Comparison of ENCODE assay signal across 8 cellular contexts in genomic region chr14:49853158-49853477, GRCh38. TPM values are rescaled to one million over a fixed set of nuclear protein-coding genes. Genes with fewer than 3 reads are reported as not detected.
DNase-seq lines count a peak whose midpoint lies in the region; FAIRE-seq and TF ChIP-seq lines count a peak whose summit lies in the region.

No MANE protein-coding gene starts in this region.

- peak overlapping the region; percentile 80; the same call in 1 of the 2 replicates for H2BK20ac ChIP-seq in H1 (ENCODE audit: low read length)

- H3K9me3 ChIP-seq in Karpas-422 (ENCODE audit: low read length) (no peaks in the 10 kb centered on the region), H1 (ENCODE audit: insufficient read depth in 2 of 2, low read depth in 1 of 2, low read length in 1 of 2) (no peaks in the 10 kb centered on the region), neural progenitor cell (ENCODE audit: low read depth) (no peaks in the 10 kb centered on the region)

- no peak for TF ChIP-seq RAD21 in H1 (IDR thresholded peaks at IDR 0.05 in 1 of 2, conservative IDR thresholded peaks at IDR 0.05 in 1 of 2; ENCODE audit: low read depth in 2 of 2, low read length in 2 of 2)

- TF ChIP-seq CTCF in H1 (IDR thresholded peaks at IDR 0.05; ENCODE audit: control extremely low read depth in 1 of 3, insufficient read depth in 1 of 3, low read depth in 1 of 3, low read length in 3 of 3) (no peak), neural progenitor cell (IDR thresholded peaks at IDR 0.05) (no peak)

- peaks cover 44% of the 10 kb centered on the region for H3K4me1 ChIP-seq in Karpas-422 (ENCODE audit: low read length)
- no peaks in the 10 kb centered on the region for H3K4me1 ChIP-seq in H1 (replicated peaks in 1 of 4; ENCODE audit: control insufficient read depth in 3 of 4, insufficient read depth in 4 of 4, low read length in 3 of 4)
- peaks cover 10% of the 10 kb centered on the region for H3K4me1 ChIP-seq in neural progenitor cell

- H3K36me3 ChIP-seq in Karpas-422 (ENCODE audit: insufficient read depth, low read length) (peaks cover 23% of the 10 kb centered on the region; the same call in 1 of the 2 replicates), H1 (ENCODE audit: control insufficient read depth in 2 of 4, insufficient read depth in 4 of 4, low read length in 3 of 4) (peaks cover 0 to 16% (median 7%) of the 10 kb centered on the region in 4 experiments; a peak in 4 of 8 replicates), neural progenitor cell (peaks cover 7% of the 10 kb centered on the region)

- peaks cover 32% of the 10 kb centered on the region for H3K4me1 Mint-ChIP-seq in activated CD4-positive, alpha-beta T cell treated with anti-CD3 and anti-CD28 coated beads, Interleukin-2, amount 10 ng/mL, durations not matched to agents 24 days and 14 days
- H3K4me1 Mint-ChIP-seq in neural progenitor cell: peaks cover 15% of the 10 kb centered on the region

- H4K8ac ChIP-seq in H1 (ENCODE audit: extremely low read depth, insufficient read depth, low read length): no peak overlapping the region

- no peak overlapping the region for H3K23ac ChIP-seq in H1 (ENCODE audit: insufficient read length)

- peak overlapping the region; percentile 76 for H2AFZ ChIP-seq in Karpas-422 (ENCODE audit: low read length)
- H2AFZ ChIP-seq in H1 (ENCODE audit: low read length): peak overlapping the region; percentile 98
- H2AFZ ChIP-seq in neural progenitor cell (replicated peaks): peak overlapping the region; percentile 99

- no peaks in the 10 kb centered on the region for H3K27me3 Mint-ChIP-seq in activated CD4-positive, alpha-beta T cell treated with anti-CD3 and anti-CD28 coated beads, Interleukin-2, amount 10 ng/mL, durations not matched to agents 24 days and 14 days
- no peaks in the 10 kb centered on the region for H3K27me3 Mint-ChIP-seq in neural progenitor cell (ENCODE audit: insufficient read depth, low read depth)

- peaks cover 20% of the 10 kb centered on the region for H3F3A ChIP-seq in neural progenitor cell (ENCODE audit: low read depth)

- no peak overlapping the region for H3K56ac ChIP-seq in H1 (replicated peaks; ENCODE audit: insufficient read length, low read depth, low read length)

- CTCF ChIA-PET in H1 (lab: Charles Lee; ENCODE audit: partially characterized antibody): interaction anchor here (0.5 to 5.9 kb wide), 26 partner anchors 8 to 540 kb away, joined by 3 to 79 read pairs (median 3); partner anchors contain the start of genes DNAAF2, KLHDC2 and POLE2

- FAIRE-seq in H1 (lab: Jason Lieb, UNC): no peak
- FAIRE-seq in H54 (lab: Jason Lieb, UNC): no peak

- POLR2A ChIA-PET in H1 (lab: Charles Lee; ENCODE audit: partially characterized antibody): interaction anchor here (1.1 to 2.1 kb wide), 13 partner anchors 10 to 378 kb away, joined by 3 to 39 read pairs (median 6); partner anchors contain the start of genes KLHDC2, LRR1, SOS2 and VCPKMT

- peaks cover 2% of the 10 kb centered on the region; the same call in 1 of the 2 replicates for H3K23me2 ChIP-seq in H1 (ENCODE audit: low read depth, low read length)

- H4K5ac ChIP-seq in H1 (ENCODE audit: insufficient read length, low read depth, low read length): no peak overlapping the region

- no peaks in the 10 kb centered on the region for H3K27me3 ChIP-seq in Karpas-422 (ENCODE audit: low read length)
- H3K27me3 ChIP-seq in H1 (replicated peaks in 1 of 4; ENCODE audit: control insufficient read depth in 3 of 4, extremely low read depth in 1 of 4, insufficient read depth in 3 of 4, low read length in 3 of 4): no peaks in the 10 kb centered on the region
- no peaks in the 10 kb centered on the region for H3K27me3 ChIP-seq in neural progenitor cell

- no peak overlapping the region; the same call in 1 of the 2 replicates for H2BK12ac ChIP-seq in H1 (ENCODE audit: low read depth, low read length)

- no peak overlapping the region; the same call in 1 of the 2 replicates for H2BK5ac ChIP-seq in H1 (ENCODE audit: low read depth, low read length)

- no peak overlapping the region; the same call in 1 of the 2 replicates for H3K18ac ChIP-seq in H1 (ENCODE audit: extremely low read depth, low read length)

- H3K9ac ChIP-seq in Karpas-422 (ENCODE audit: low read length) (peak overlapping the region; percentile 82), H1 (replicated peaks in 1 of 4; ENCODE audit: extremely low read depth in 1 of 4, low read depth in 3 of 4, low read length in 3 of 4) (peak overlapping the region in 1 of 4 experiments; percentile 92; a peak in 2 of 7 replicates), neural progenitor cell (no peak overlapping the region)

- no peaks in the 10 kb centered on the region for H3K79me1 ChIP-seq in H1 (ENCODE audit: low read depth, low read length)

- H3K14ac ChIP-seq in H1 (ENCODE audit: insufficient read length): no peak overlapping the region

- H3K36me3 Mint-ChIP-seq in activated CD4-positive, alpha-beta T cell treated with anti-CD3 and anti-CD28 coated beads, Interleukin-2, amount 10 ng/mL, durations not matched to agents 24 days and 14 days (ENCODE audit: low read depth): peaks cover 21% of the 10 kb centered on the region
- peaks cover 8% of the 10 kb centered on the region for H3K36me3 Mint-ChIP-seq in neural progenitor cell

- no peak overlapping the region for H3K4ac ChIP-seq in H1 (replicated peaks; ENCODE audit: insufficient read length, low read depth, low read length)

- WGBS in H1 (ENCODE audit: extremely low coverage in 1 of 2, insufficient coverage in 1 of 2, insufficient read length in 1 of 2, insufficient replicate concordance in 2 of 2, low coverage in 1 of 2, low lambda C conversion rate in 2 of 2, missing lambda C conversion rate in 1 of 2), 2 experiments: 26% methylated on average over 14 of the region's 14 CpGs; no CpG with 5 or more reads in 1 of the 2 experiments

- no peak for TF ChIP-seq EP300 in H1 (IDR thresholded peaks at IDR 0.05; ENCODE audit: borderline replicate concordance in 1 of 2, low read depth in 2 of 2, low read length in 2 of 2)

- H2AK5ac ChIP-seq in H1 (ENCODE audit: low read depth, low read length): no peak overlapping the region

- intact Hi-C loops in activated CD4-positive, alpha-beta T cell treated with anti-CD3 and anti-CD28 coated beads, Interleukin-2, amount 10 ng/mL, durations not matched to agents 24 days and 14 days (cut with micrococcal nuclease): loop anchor here (1.0 to 5.0 kb wide), 5 partner anchors 9 to 252 kb away; partner anchors contain the start of genes DNAAF2, KLHDC2 and POLE2

- peak overlapping the region; percentile 98 for H3K27ac Mint-ChIP-seq in activated CD4-positive, alpha-beta T cell treated with anti-CD3 and anti-CD28 coated beads, Interleukin-2, amount 10 ng/mL, durations not matched to agents 24 days and 14 days
- peak overlapping the region; percentile 100 for H3K27ac Mint-ChIP-seq in neural progenitor cell

- TF ChIP-seq POLR2A in H1 (IDR thresholded peaks at IDR 0.05; ENCODE audit: control extremely low read depth in 1 of 2, low read depth in 2 of 2, low read length in 2 of 2): no peak
- TF ChIP-seq POLR2A in H54 (IDR thresholded peaks at IDR 0.05; ENCODE audit: low read depth, low read length): no peak

- DNase-seq in activated CD4-positive, alpha-beta T cell treated with anti-CD3 and anti-CD28 coated beads, Interleukin-2, amount 10 ng/mL, durations not matched to agents 24 days and 14 days: no peak
- DNase-seq in activated CD4-positive, alpha-beta T cell treated with anti-CD3 and anti-CD28 coated beads for 1 hour: no peak
- DNase-seq in Karpas-422 (no peak), H1 (ENCODE audit: low read depth in 1 of 2, low spot score in 2 of 2) (no peak), neural progenitor cell (ENCODE audit: low spot score) (no peak), H54 (ENCODE audit: insufficient read length, low spot score) (no peak), GM03348 (ENCODE audit: low spot score) (no peak)
- DNase-seq in NK-92 treated with Interleukin-12 subunit alpha and Interleukin-12 subunit beta, amount 100 ng/mL, for 24 hours (lab: John Stamatoyannopoulos, UW): no peak

- peak overlapping the region; percentile 94 for H3K4me2 ChIP-seq in Karpas-422 (ENCODE audit: low read depth, low read length, poor library complexity, severe bottlenecking)
- H3K4me2 ChIP-seq in H1 (ENCODE audit: insufficient read depth in 1 of 2, low read depth in 2 of 2, low read length in 2 of 2): peak overlapping the region; percentile 74 to 81
- H3K4me2 ChIP-seq in neural progenitor cell: peak overlapping the region; percentile 85

- peak overlapping the region; percentile 48; the same call in 1 of the 2 replicates for H2BK15ac ChIP-seq in H1 (ENCODE audit: low read length)

- H3K4me3 ChIP-seq in Karpas-422 (ENCODE audit: low read length) (peak overlapping the region; percentile 87), H1 (ENCODE audit: extremely low read depth in 1 of 4, insufficient read depth in 2 of 4, low read depth in 3 of 4, low read length in 4 of 4) (peak overlapping the region; percentile 85 to 96 (median 95)), neural progenitor cell (peak overlapping the region; percentile 85)

- H3K9me3 Mint-ChIP-seq in activated CD4-positive, alpha-beta T cell treated with anti-CD3 and anti-CD28 coated beads, Interleukin-2, amount 10 ng/mL, durations not matched to agents 24 days and 14 days: no peaks in the 10 kb centered on the region
- H3K9me3 Mint-ChIP-seq in neural progenitor cell: peaks cover 2% of the 10 kb centered on the region

- H4K20me1 ChIP-seq in Karpas-422 (ENCODE audit: insufficient read depth, low read depth, low read length) (0 out of 2 replicates have a peak, but pooled peaks cover 5% of the 10 kb centered on the region), H1 (replicated peaks in 1 of 2; ENCODE audit: control insufficient read depth in 1 of 2, insufficient read depth in 2 of 2, low read length in 2 of 2) (no peaks in the 10 kb centered on the region), neural progenitor cell (ENCODE audit: low read depth) (no peaks in the 10 kb centered on the region)

- H3K9me2 ChIP-seq in Karpas-422 (replicated peaks; ENCODE audit: insufficient read depth, low read length): no peaks in the 10 kb centered on the region

- H3K79me2 ChIP-seq in Karpas-422 (ENCODE audit: low read length): peaks cover 43% of the 10 kb centered on the region
- H3K79me2 ChIP-seq in H1 (ENCODE audit: control insufficient read depth in 1 of 2, insufficient read depth in 2 of 2, low read length in 2 of 2): peaks cover 4 to 26% of the 10 kb centered on the region in 2 experiments; a peak in 2 of 4 replicates
- peaks cover 46% of the 10 kb centered on the region for H3K79me2 ChIP-seq in neural progenitor cell (ENCODE audit: low read depth)

- H3K27ac ChIP-seq in Karpas-422 (ENCODE audit: low read length) (peak overlapping the region; percentile 15; the same call in 1 of the 2 replicates), H1 (ENCODE audit: low read depth, low read length) (no peak overlapping the region), neural progenitor cell (no peak overlapping the region)

- no peak overlapping the region for H4K91ac ChIP-seq in H1 (replicated peaks; ENCODE audit: insufficient read length, low read length)

- peak overlapping the region; percentile 93 for H3K4me3 Mint-ChIP-seq in activated CD4-positive, alpha-beta T cell treated with anti-CD3 and anti-CD28 coated beads, Interleukin-2, amount 10 ng/mL, durations not matched to agents 24 days and 14 days
- H3K4me3 Mint-ChIP-seq in neural progenitor cell: peak overlapping the region; percentile 100

- no peak overlapping the region for H2BK120ac ChIP-seq in H1 (replicated peaks; ENCODE audit: low read depth, low read length)

RNA-seq across cellular contexts. Expression of gene NEMF, which starts 0.5 kb away (rescaled TPM):
- total RNA-seq in activated CD4-positive, alpha-beta T cell treated with anti-CD3 and anti-CD28 coated beads, Interleukin-2, amount 10 ng/mL, durations not matched to agents 24 days and 14 days: 65.8 and 75.4 TPM in 2 replicates
- 66.7 and 160 TPM in 2 replicates for total RNA-seq in Karpas-422 (2014; rRNA removed; shearing (Covaris generic); ENCODE audit: low replicate concordance)
- total RNA-seq in H1 (2021; fragmentation: NEBNext Ultra II Directional; extraction: Animal tissue kit (Norgen Biotek cat#: 25700)): 44.5 and 45.5 TPM in 2 replicates
- 7.4 and 8.3 TPM in 2 replicates for polyA plus RNA-seq in H1 (2011; rRNA removed)
- 15.0 TPM for polyA plus RNA-seq in H1 (2011; cell fraction: cytosol; rRNA removed)
- 12.6 TPM for polyA plus RNA-seq in H1 (2011; cell fraction: nucleus; rRNA removed)
- 26.4 to 41.3 TPM (median 30.9 TPM) in 4 replicates for polyA plus RNA-seq in H1 (2012, experiment 1 of 2)
- polyA plus RNA-seq in H1 (2012, experiment 2 of 2): 10.4 TPM
- 55.6 TPM for polyA plus RNA-seq in H1 (2013, experiment 1 of 2)
- 53.5 TPM for polyA plus RNA-seq in H1 (2013, experiment 2 of 2)
- 49.8 and 54.2 TPM in 2 replicates for polyA minus RNA-seq in H1 (2011; rRNA and poly(A)+ RNA removed)
- polyA minus RNA-seq in H1 (2011; cell fraction: cytosol; rRNA and poly(A)+ RNA removed): 20.5 TPM
- 94.3 TPM for polyA minus RNA-seq in H1 (2011; cell fraction: nucleus; rRNA and poly(A)+ RNA removed)
- total RNA-seq in neural progenitor cell (ENCODE audit: low replicate concordance): 60.5 and 83.0 TPM in 2 replicates

RNA-seq across cellular contexts. Expression of gene ARF6, which starts 39.8 kb away (rescaled TPM):
- total RNA-seq in activated CD4-positive, alpha-beta T cell treated with anti-CD3 and anti-CD28 coated beads, Interleukin-2, amount 10 ng/mL, durations not matched to agents 24 days and 14 days: 154 and 160 TPM in 2 replicates
- 55.0 and 58.9 TPM in 2 replicates for total RNA-seq in Karpas-422 (2014; rRNA removed; shearing (Covaris generic); ENCODE audit: low replicate concordance)
- 56.7 and 56.9 TPM in 2 replicates for total RNA-seq in H1 (2021; fragmentation: NEBNext Ultra II Directional; extraction: Animal tissue kit (Norgen Biotek cat#: 25700))
- 17.2 and 20.8 TPM in 2 replicates for polyA plus RNA-seq in H1 (2011; rRNA removed)
- polyA plus RNA-seq in H1 (2011; cell fraction: cytosol; rRNA removed): 21.3 TPM
- 18.2 TPM for polyA plus RNA-seq in H1 (2011; cell fraction: nucleus; rRNA removed)
- 24.0 to 30.3 TPM (median 25.4 TPM) in 4 replicates for polyA plus RNA-seq in H1 (2012, experiment 1 of 2)
- polyA plus RNA-seq in H1 (2012, experiment 2 of 2): 13.2 TPM
- polyA plus RNA-seq in H1 (2013, experiment 1 of 2): 31.5 TPM
- 32.3 TPM for polyA plus RNA-seq in H1 (2013, experiment 2 of 2)
- polyA minus RNA-seq in H1 (2011; rRNA and poly(A)+ RNA removed): 17.7 and 21.3 TPM in 2 replicates
- 14.9 TPM for polyA minus RNA-seq in H1 (2011; cell fraction: cytosol; rRNA and poly(A)+ RNA removed)
- polyA minus RNA-seq in H1 (2011; cell fraction: nucleus; rRNA and poly(A)+ RNA removed): 22.1 TPM
- 41.6 and 48.7 TPM in 2 replicates for total RNA-seq in neural progenitor cell (ENCODE audit: low replicate concordance)
